In the genomic region with DNA sequence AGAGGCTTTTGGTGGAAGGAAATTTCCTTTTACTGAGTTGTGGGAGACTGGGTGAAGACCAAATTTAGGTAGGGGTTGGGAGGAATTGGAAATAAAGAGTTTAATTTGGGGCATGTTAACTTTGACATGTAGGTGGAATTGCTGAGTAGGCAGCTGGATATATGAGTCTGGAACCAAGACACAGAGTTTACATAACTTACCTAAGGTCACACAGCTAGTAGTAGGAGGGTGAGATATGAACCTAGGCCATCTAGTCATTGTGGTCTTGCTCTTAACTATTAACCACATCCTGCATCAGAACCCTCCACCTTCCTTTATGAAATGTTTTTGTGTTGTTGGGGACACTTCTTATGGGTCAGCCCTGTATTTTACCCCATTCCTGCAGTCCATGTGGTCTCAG, we compare ENCODE assay signal across 11 cellular contexts.
DNase-seq lines count a peak whose midpoint lies in the region; ATAC-seq, FAIRE-seq and TF ChIP-seq lines count a peak whose summit lies in the region.
"Had no signal": no experiment of that assay in that cellular context is flagged by ENCODE, and none has a peak within 500 bp of the region (broad histone marks: within the 10 kb centered on the region; RNA-seq: fewer than 3 reads in every experiment).

No MANE protein-coding gene starts in this region.

- intact Hi-C loops in left ventricle myocardium superior (cut with micrococcal nuclease): no loop called here

- no peak overlapping the region for H3K4me3 ChIP-seq in A549

- FAIRE-seq in A549 (lab: Jason Lieb, UNC): no peak

- CTCF ChIA-PET in A549 (lab: Yijun Ruan, JAX): interaction anchor here (0.6 kb wide), 1 partner anchor 24 kb away, joined by 3 read pairs; no protein-coding TSS in a partner anchor

- H3K9me3 ChIP-seq in A549: no peaks in the 10 kb centered on the region

- no peak for TF ChIP-seq EP300 in A549 (IDR thresholded peaks at IDR 0.05)

- no peaks in the 10 kb centered on the region for H3K4me1 ChIP-seq in A549

- POLR2A ChIA-PET in A549 (lab: Yijun Ruan, JAX): no interaction called here

- TF ChIP-seq CTCF in A549 (IDR thresholded peaks at IDR 0.05): no peak

- DNase-seq in A549 (ENCODE audit: low read depth in 1 of 2, low spot score in 1 of 2): no peak
- DNase-seq in mesenteric fat pad (ENCODE audit: low spot score): no peak
- no peak for DNase-seq in NCI-H524 treated with DMSO at 0.1 percent for 48 hours (lab: John Stamatoyannopoulos, UW)
- no peak for DNase-seq in left ventricle myocardium superior
- DNase-seq in 8988T: no peak
- DNase-seq: activated T-cell treated with anti-CD3 and anti-CD28 coated beads, Interleukin-2, amount 50 U/mL, for 48 hours; erythroblast; NK-92 treated with Interleukin-12 subunit alpha and Interleukin-12 subunit beta, amount 100 ng/mL, for 24 hours had no signal

- no peak for TF ChIP-seq POLR2A in A549 (IDR thresholded peaks at IDR 0.05; ENCODE audit: low read length)

- no peak for TF ChIP-seq RAD21 in A549 (conservative IDR thresholded peaks at IDR 0.05 in 1 of 2, IDR thresholded peaks at IDR 0.05 in 1 of 2)

- no peak overlapping the region for H3K27ac ChIP-seq in A549

- no peak overlapping the region for H3K4me2 ChIP-seq in A549

- no peak for ATAC-seq in A549
- peak; percentile 88 for ATAC-seq in GM18907 (IDR thresholded peaks at IDR 0.05; ENCODE audit: unreplicated experiment)
- ATAC-seq in GM21737 (IDR thresholded peaks at IDR 0.05; ENCODE audit: unreplicated experiment): peak; percentile 73
- ATAC-seq in HG03196 (IDR thresholded peaks at IDR 0.05; ENCODE audit: unreplicated experiment): peak; percentile 81
- no peak for ATAC-seq in left ventricle myocardium superior

TF ChIP-seq in A549, 52 proteins besides CTCF, POLR2A, EP300 and RAD21:
- TF ChIP-seq MAFK (IDR thresholded peaks at IDR 0.05; ENCODE audit: partially characterized antibody): peak; percentile 46
- TF ChIP-seq MAZ (IDR thresholded peaks at IDR 0.05; ENCODE audit: borderline replicate concordance, low read depth, low read length): no peak
- TF ChIP-seq FOSL2 (IDR thresholded peaks at IDR 0.05): no peak
- no peak for TF ChIP-seq FOSL2 (CRISPR knock-in tag; IDR thresholded peaks at IDR 0.05)

Comparison
In these comparisons a context has a peak if more than half of its experiments do, and no peak if none do; other contexts are left out.
1. ATAC-seq: peak in GM18907 (single experiment), GM21737 (single experiment) and HG03196 (single experiment); none in A549 (0 of 2) and left ventricle myocardium superior (single experiment).